Comparison of ENCODE assay signal across 8 cellular contexts in the genomic region with DNA sequence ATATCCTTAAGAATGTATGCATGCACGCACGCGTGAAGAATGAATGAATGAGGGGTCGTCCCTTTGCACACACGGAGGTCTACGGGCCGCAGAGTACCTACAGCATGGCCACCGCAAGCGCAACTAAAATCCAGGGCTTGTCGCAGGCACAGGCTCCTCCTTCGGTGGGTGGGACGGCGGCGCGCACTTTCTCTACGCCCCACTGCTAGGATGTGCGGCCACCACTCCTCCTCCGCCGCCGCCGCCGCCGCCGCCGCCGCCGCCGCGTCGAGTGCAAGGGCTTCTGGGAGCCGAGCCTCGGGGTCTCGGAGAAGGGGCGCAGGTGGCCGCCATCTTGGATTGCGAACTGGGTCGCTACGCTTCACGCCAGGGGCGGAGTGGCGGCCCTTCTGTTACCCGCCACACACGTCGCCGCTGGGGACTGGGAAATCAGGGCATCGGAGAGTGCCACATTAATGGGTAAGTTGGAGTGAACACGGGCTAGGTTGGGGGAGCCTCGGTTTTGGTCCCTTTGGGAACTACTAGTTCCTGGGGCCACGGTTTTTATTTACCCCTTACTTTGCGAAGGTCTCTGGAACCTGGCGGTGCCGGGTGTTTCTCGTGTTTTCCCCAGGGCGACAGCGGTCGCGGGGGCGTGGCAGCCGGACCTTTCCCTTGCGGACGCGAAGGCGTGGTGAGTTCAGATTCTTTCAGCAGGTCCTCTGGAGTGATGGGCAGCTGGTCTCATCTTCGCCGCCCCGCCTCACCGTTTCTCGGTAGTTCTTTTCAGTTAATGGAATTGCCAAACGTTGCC. TPM values are rescaled to one million over a fixed set of nuclear protein-coding genes. Genes with fewer than 3 reads are reported as not detected.
DNase-seq lines count a peak whose midpoint lies in the region; ATAC-seq and TF ChIP-seq lines count a peak whose summit lies in the region.

A gene (plus strand): TSS at position 332 of the 793 bp plus-strand sequence. CDS start 124 bp downstream, at position 456.

- DNase-seq in DMS 273 (lab: John Stamatoyannopoulos, UW; ENCODE audit: unreplicated experiment): peak; percentile 97
- peak; percentile 83 for DNase-seq in HuH-7 (ENCODE audit: low spot score)
- DNase-seq in activated T-cell treated with anti-CD3 and anti-CD28 coated beads for 1 hour (ENCODE audit: low read depth): peak; percentile 84
- DNase-seq in epidermal melanocyte (ENCODE audit: insufficient read length, low spot score): peak; percentile 84
- peak; percentile 91 to 95 (median 93) for DNase-seq in mucosa of descending colon
- peak; percentile 71 to 84 for DNase-seq in stimulated activated CD8-positive, alpha-beta memory T cell treated with anti-CD3 and anti-CD28 coated beads, Interleukin-4, amount 100 ng/mL, for 1 hour (ENCODE audit: low read depth in 2 of 2, low spot score in 1 of 2)

- peaks cover 6% of the 10 kb centered on the region for H3F3A ChIP-seq in OCI-LY1 (ENCODE audit: insufficient read depth, low read length)

- no peaks in the 10 kb centered on the region for H4K20me1 ChIP-seq in OCI-LY1 (ENCODE audit: insufficient read depth, low read length)

- H3K4me2 ChIP-seq in OCI-LY1 (ENCODE audit: low read length): peak within 1 kb of the TSS; percentile 92

- H3K4me3 ChIP-seq in OCI-LY1 (ENCODE audit: low read depth, low read length, poor library complexity, severe bottlenecking): peak within 1 kb of the TSS; percentile 84
- peak within 1 kb of the TSS; percentile 64 for H3K4me3 ChIP-seq in mucosa of descending colon

- H3K9me3 ChIP-seq in OCI-LY1 (ENCODE audit: low read length) (no peaks in the 10 kb centered on the region), mucosa of descending colon (no peaks in the 10 kb centered on the region)

- no peaks in the 10 kb centered on the region for H3K27me3 ChIP-seq in OCI-LY1 (ENCODE audit: insufficient read depth, low read length)

- H3K36me3 ChIP-seq in OCI-LY1 (ENCODE audit: insufficient read depth, low read length): peaks cover 12% of the 10 kb centered on the region; the same call in 1 of the 2 replicates
- no peaks in the 10 kb centered on the region for H3K36me3 ChIP-seq in mucosa of descending colon (ENCODE audit: low read depth)

- H3K79me2 ChIP-seq in OCI-LY1 (ENCODE audit: insufficient read depth, low read length): peaks cover 10% of the 10 kb centered on the region

- peak within 1 kb of the TSS; percentile 81 for H3K27ac ChIP-seq in OCI-LY1 (ENCODE audit: low read depth, low read length, poor library complexity, severe bottlenecking)

- H3K9ac ChIP-seq in OCI-LY1 (ENCODE audit: low read length): peak within 1 kb of the TSS; percentile 83

- peak; percentile 95 for ATAC-seq in GM21526 (IDR thresholded peaks at IDR 0.05; ENCODE audit: low FRiP score, unreplicated experiment)
- ATAC-seq in mucosa of descending colon: peak; percentile 99

- no peaks in the 10 kb centered on the region for H3K9me2 ChIP-seq in OCI-LY1 (ENCODE audit: low read depth, low read length)

- peak within 1 kb of the TSS; percentile 13; the same call in 1 of the 2 replicates for H2AFZ ChIP-seq in OCI-LY1 (ENCODE audit: low read length)

- intact Hi-C loops in mucosa of descending colon (cut with DNase I, micrococcal nuclease): no loop called here

- H3K4me1 ChIP-seq in OCI-LY1 (ENCODE audit: insufficient read depth, low read length, severe bottlenecking) (peaks cover 25% of the 10 kb centered on the region), mucosa of descending colon (ENCODE audit: low read depth) (no peaks in the 10 kb centered on the region)

- TF ChIP-seq CTCF in OCI-LY1 (IDR thresholded peaks at IDR 0.05; ENCODE audit: low read length): no peak
- no peak for TF ChIP-seq CTCF in mucosa of descending colon (IDR thresholded peaks at IDR 0.05)

RNA-seq across cellular contexts. Expression of the gene that starts here (rescaled TPM):
- 10 to 100 TPM in 1 of 3 donors, 1 to 10 TPM in 2; 5.5 to 19.5 (median 6.7) TPM for total RNA-seq in mucosa of descending colon

Comparison
In these comparisons a context has a peak if more than half of its experiments do, and no peak if none do; other contexts are left out.
1. Peak in every context shown above with its lines: DNase-seq, ATAC-seq, H3K4me3 ChIP-seq and H3K27ac ChIP-seq.